In genomic region chr4:40809058-40809457, GRCh38 we compare ENCODE assay signal across 21 cellular contexts. TPM values are rescaled to one million over a fixed set of nuclear protein-coding genes. Genes with fewer than 3 reads are reported as not detected.
"Had no signal": no experiment of that assay in that cellular context is flagged by ENCODE, and none has a peak within 500 bp of the region (broad histone marks: within the 10 kb centered on the region; RNA-seq: fewer than 3 reads in every experiment).

No MANE protein-coding gene starts in this region.

- H3K27me3 ChIP-seq: gastrocnemius medialis, heart right ventricle, right atrium auricular region, sigmoid colon, testis, tibial nerve, upper lobe of right lung had no signal

- H3K4me1 Mint-ChIP-seq: naive thymus-derived CD4-positive, alpha-beta T cell; nephron progenitor cell; stimulated activated naive CD8-positive, alpha-beta T cell treated with anti-CD3 and anti-CD28 coated beads, Interleukin-15, amount 100 ng/mL, for 72 hours had no signal

- H3K9me3 ChIP-seq: gastrocnemius medialis, heart right ventricle, right atrium auricular region, sigmoid colon, testis, tibial nerve, upper lobe of right lung had no signal

- DNase-seq: cerebellar nuclear complex; dermis blood vessel endothelial cell; gastrocnemius medialis; heart right ventricle; kidney; left cardiac atrium; naive thymus-derived CD4-positive, alpha-beta T cell; nephron progenitor cell; sigmoid colon; stimulated activated CD4-positive, alpha-beta T cell treated with anti-CD3 and anti-CD28 coated beads, Interleukin-2, amount 100 ng/mL, for 24 hours; stimulated activated CD4-positive, alpha-beta T cell treated with anti-CD3 and anti-CD28 coated beads, Interleukin-4, amount 100 ng/mL, for 4 hours; stimulated activated naive B cell treated with anti-CD40 and anti-IgM and Interleukin-4, amounts not matched to agents 10 μg/mL and 1 μg/mL and 100 μg/mL, for 72 hours; stimulated activated naive CD8-positive, alpha-beta T cell treated with anti-CD3 and anti-CD28 coated beads, Interleukin-15, amount 100 ng/mL, for 72 hours; testis; upper lobe of right lung had no signal

- H3K4me1 ChIP-seq: gastrocnemius medialis, right atrium auricular region, sigmoid colon, testis, tibial nerve had no signal

- H3K9me3 Mint-ChIP-seq: naive thymus-derived CD4-positive, alpha-beta T cell; nephron progenitor cell; stimulated activated naive B cell treated with anti-CD40 and anti-IgM and Interleukin-4, amounts not matched to agents 10 μg/mL and 1 μg/mL and 100 μg/mL, for 72 hours; stimulated activated naive CD8-positive, alpha-beta T cell treated with anti-CD3 and anti-CD28 coated beads, Interleukin-15, amount 100 ng/mL, for 72 hours had no signal

- FAIRE-seq: kidney had no signal

- ATAC-seq: esophagus mucosa; gastrocnemius medialis; heart right ventricle; left cardiac atrium; naive thymus-derived CD4-positive, alpha-beta T cell; stimulated activated naive B cell treated with anti-CD40 and anti-IgM and Interleukin-4, amounts not matched to agents 10 μg/mL and 1 μg/mL and 100 μg/mL, for 72 hours; stimulated activated naive CD8-positive, alpha-beta T cell treated with anti-CD3 and anti-CD28 coated beads, Interleukin-15, amount 100 ng/mL, for 72 hours; upper lobe of right lung had no signal

- H3K27ac ChIP-seq: gastrocnemius medialis, heart right ventricle, right atrium auricular region, sigmoid colon, skin epidermis, testis, tibial nerve, upper lobe of right lung had no signal

- H3K27ac Mint-ChIP-seq: naive thymus-derived CD4-positive, alpha-beta T cell; stimulated activated naive B cell treated with anti-CD40 and anti-IgM and Interleukin-4, amounts not matched to agents 10 μg/mL and 1 μg/mL and 100 μg/mL, for 72 hours had no signal

- H3K4me3 Mint-ChIP-seq: naive thymus-derived CD4-positive, alpha-beta T cell; nephron progenitor cell; stimulated activated naive B cell treated with anti-CD40 and anti-IgM and Interleukin-4, amounts not matched to agents 10 μg/mL and 1 μg/mL and 100 μg/mL, for 72 hours; stimulated activated naive CD8-positive, alpha-beta T cell treated with anti-CD3 and anti-CD28 coated beads, Interleukin-15, amount 100 ng/mL, for 72 hours had no signal

- H3K27me3 Mint-ChIP-seq: stimulated activated naive B cell treated with anti-CD40 and anti-IgM and Interleukin-4, amounts not matched to agents 10 μg/mL and 1 μg/mL and 100 μg/mL, for 72 hours; stimulated activated naive CD8-positive, alpha-beta T cell treated with anti-CD3 and anti-CD28 coated beads, Interleukin-15, amount 100 ng/mL, for 72 hours had no signal

- H3K4me3 ChIP-seq: gastrocnemius medialis, heart right ventricle, right atrium auricular region, sigmoid colon, skin epidermis, testis, tibial nerve, upper lobe of right lung had no signal

- H3K36me3 Mint-ChIP-seq: naive thymus-derived CD4-positive, alpha-beta T cell; stimulated activated naive B cell treated with anti-CD40 and anti-IgM and Interleukin-4, amounts not matched to agents 10 μg/mL and 1 μg/mL and 100 μg/mL, for 72 hours had no signal

RNA-seq across cellular contexts. Expression of gene NSUN7, which starts 59.3 kb away (rescaled TPM):
- total RNA-seq: dermis blood vessel endothelial cell, lung microvascular endothelial cell had no signal
- polyA plus RNA-seq: fibroblast of lung; naive thymus-derived CD4-positive, alpha-beta T cell had no signal
